ENCODE assay signal across 9 cellular contexts in the genomic region with DNA sequence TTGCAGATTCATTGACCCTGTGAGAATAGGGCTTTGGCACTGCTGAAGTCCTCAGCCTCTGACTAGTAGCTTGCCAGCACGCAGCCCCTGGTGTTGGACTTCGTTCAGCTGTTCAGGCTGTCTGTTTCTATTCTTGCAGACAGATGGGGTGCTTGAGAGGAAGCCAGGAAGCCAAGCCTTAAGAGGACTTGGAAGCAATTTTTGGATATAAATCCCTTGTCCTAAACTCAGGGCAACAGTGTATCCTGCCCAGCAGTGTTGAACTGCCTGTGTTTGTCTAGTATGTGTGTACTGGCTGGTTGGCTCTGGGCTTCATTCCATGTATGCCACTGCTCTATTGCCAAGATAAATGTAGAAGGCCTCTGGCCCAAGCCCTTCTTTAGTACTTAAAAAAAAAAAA.
DNase-seq lines count a peak whose midpoint lies in the region; ATAC-seq and TF ChIP-seq lines count a peak whose summit lies in the region.
"Had no signal": no experiment of that assay in that cellular context is flagged by ENCODE, and none has a peak within 500 bp of the region (broad histone marks: within the 10 kb centered on the region; RNA-seq: fewer than 3 reads in every experiment).

No MANE protein-coding gene starts in this region.

- DNase-seq in GM23338 (ENCODE audit: low spot score) (peak; percentile 22), SK-N-DZ (ENCODE audit: low spot score) (peak; percentile 7), globus pallidus (ENCODE audit: low spot score) (peak; percentile 84), pulmonary artery endothelial cell (ENCODE audit: low read depth, low spot score) (peak; percentile 4), T1000 (lab: John Stamatoyannopoulos, UW) (no peak), NCI-H345 (lab: John Stamatoyannopoulos, UW) (no peak)

- peaks cover 3% of the 10 kb centered on the region for H3K27me3 Mint-ChIP-seq in GM23338 (ENCODE audit: insufficient read depth, low read depth, poor library complexity)
- H3K27me3 Mint-ChIP-seq: central memory CD8-positive, alpha-beta T cell had no signal

- H3K27ac ChIP-seq in GM23338 (ENCODE audit: low read depth) = no peak overlapping the region

- no peak overlapping the region for H3K4me3 ChIP-seq in GM23338

- no peaks in the 10 kb centered on the region for H3K79me2 ChIP-seq in GM23338 (replicated peaks; ENCODE audit: insufficient read depth)

- ATAC-seq in GM23338 (peak; percentile 43; the same call in 2 of the 3 replicates), HG03175 (IDR thresholded peaks at IDR 0.05; ENCODE audit: unreplicated experiment) (no peak), GM18498 (IDR thresholded peaks at IDR 0.05; ENCODE audit: unreplicated experiment) (no peak)

- TF ChIP-seq CTCF in GM23338 (conservative IDR thresholded peaks at IDR 0.05; ENCODE audit: low read depth in 2 of 2) = peak in 1 of 2 experiments; percentile 6; a peak in 1 of 4 replicates

- no peaks in the 10 kb centered on the region for H3K4me1 ChIP-seq in GM23338 (ENCODE audit: insufficient read depth)

- H3K4me3 Mint-ChIP-seq in GM23338 = no peak overlapping the region
- H3K4me3 Mint-ChIP-seq: central memory CD8-positive, alpha-beta T cell had no signal

- no peaks in the 10 kb centered on the region for H3K9me2 ChIP-seq in GM23338 (ENCODE audit: insufficient read depth)

- no peak overlapping the region for H3K4me2 ChIP-seq in GM23338

- no peaks in the 10 kb centered on the region for H3K36me3 Mint-ChIP-seq in GM23338 (ENCODE audit: low read depth)

- no peaks in the 10 kb centered on the region for H3K36me3 ChIP-seq in GM23338 (ENCODE audit: insufficient read depth)

- no peaks in the 10 kb centered on the region for H3K9me3 Mint-ChIP-seq in GM23338
- H3K9me3 Mint-ChIP-seq: central memory CD8-positive, alpha-beta T cell had no signal

- H4K20me1 ChIP-seq in GM23338 (replicated peaks; ENCODE audit: insufficient read depth) = no peaks in the 10 kb centered on the region

- H3K27me3 ChIP-seq in GM23338 (ENCODE audit: insufficient read depth) = no peaks in the 10 kb centered on the region

- H3K4me1 Mint-ChIP-seq in GM23338 = peaks cover 10% of the 10 kb centered on the region

- no peaks in the 10 kb centered on the region for H3F3A ChIP-seq in GM23338 (replicated peaks; ENCODE audit: low read depth)

- no peak overlapping the region for H3K27ac Mint-ChIP-seq in GM23338

- no peak overlapping the region for H2AFZ ChIP-seq in GM23338

TF ChIP-seq in GM23338, 12 proteins besides CTCF, POLR2A, EP300 and RAD21 (continues in another document):
- TF ChIP-seq ZNF331 (CRISPR knock-in tag; IDR thresholded peaks at IDR 0.05; ENCODE audit: low read depth) = no peak
- TF ChIP-seq STAT1 (IDR thresholded peaks at IDR 0.05; ENCODE audit: unreplicated experiment) = no peak
- no peak for TF ChIP-seq EZH2 (IDR thresholded peaks at IDR 0.05; ENCODE audit: low read depth, unreplicated experiment)
- no peak for TF ChIP-seq NANOG (IDR thresholded peaks at IDR 0.05; ENCODE audit: borderline replicate concordance)
- TF ChIP-seq, protein P1, sequence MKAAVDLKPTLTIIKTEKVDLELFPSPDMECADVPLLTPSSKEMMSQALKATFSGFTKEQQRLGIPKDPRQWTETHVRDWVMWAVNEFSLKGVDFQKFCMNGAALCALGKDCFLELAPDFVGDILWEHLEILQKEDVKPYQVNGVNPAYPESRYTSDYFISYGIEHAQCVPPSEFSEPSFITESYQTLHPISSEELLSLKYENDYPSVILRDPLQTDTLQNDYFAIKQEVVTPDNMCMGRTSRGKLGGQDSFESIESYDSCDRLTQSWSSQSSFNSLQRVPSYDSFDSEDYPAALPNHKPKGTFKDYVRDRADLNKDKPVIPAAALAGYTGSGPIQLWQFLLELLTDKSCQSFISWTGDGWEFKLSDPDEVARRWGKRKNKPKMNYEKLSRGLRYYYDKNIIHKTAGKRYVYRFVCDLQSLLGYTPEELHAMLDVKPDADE (IDR thresholded peaks at IDR 0.05) = no peak
- TF ChIP-seq EZH2phosphoT487 (IDR thresholded peaks at IDR 0.05; ENCODE audit: unreplicated experiment) = no peak
- TF ChIP-seq, protein P2, sequence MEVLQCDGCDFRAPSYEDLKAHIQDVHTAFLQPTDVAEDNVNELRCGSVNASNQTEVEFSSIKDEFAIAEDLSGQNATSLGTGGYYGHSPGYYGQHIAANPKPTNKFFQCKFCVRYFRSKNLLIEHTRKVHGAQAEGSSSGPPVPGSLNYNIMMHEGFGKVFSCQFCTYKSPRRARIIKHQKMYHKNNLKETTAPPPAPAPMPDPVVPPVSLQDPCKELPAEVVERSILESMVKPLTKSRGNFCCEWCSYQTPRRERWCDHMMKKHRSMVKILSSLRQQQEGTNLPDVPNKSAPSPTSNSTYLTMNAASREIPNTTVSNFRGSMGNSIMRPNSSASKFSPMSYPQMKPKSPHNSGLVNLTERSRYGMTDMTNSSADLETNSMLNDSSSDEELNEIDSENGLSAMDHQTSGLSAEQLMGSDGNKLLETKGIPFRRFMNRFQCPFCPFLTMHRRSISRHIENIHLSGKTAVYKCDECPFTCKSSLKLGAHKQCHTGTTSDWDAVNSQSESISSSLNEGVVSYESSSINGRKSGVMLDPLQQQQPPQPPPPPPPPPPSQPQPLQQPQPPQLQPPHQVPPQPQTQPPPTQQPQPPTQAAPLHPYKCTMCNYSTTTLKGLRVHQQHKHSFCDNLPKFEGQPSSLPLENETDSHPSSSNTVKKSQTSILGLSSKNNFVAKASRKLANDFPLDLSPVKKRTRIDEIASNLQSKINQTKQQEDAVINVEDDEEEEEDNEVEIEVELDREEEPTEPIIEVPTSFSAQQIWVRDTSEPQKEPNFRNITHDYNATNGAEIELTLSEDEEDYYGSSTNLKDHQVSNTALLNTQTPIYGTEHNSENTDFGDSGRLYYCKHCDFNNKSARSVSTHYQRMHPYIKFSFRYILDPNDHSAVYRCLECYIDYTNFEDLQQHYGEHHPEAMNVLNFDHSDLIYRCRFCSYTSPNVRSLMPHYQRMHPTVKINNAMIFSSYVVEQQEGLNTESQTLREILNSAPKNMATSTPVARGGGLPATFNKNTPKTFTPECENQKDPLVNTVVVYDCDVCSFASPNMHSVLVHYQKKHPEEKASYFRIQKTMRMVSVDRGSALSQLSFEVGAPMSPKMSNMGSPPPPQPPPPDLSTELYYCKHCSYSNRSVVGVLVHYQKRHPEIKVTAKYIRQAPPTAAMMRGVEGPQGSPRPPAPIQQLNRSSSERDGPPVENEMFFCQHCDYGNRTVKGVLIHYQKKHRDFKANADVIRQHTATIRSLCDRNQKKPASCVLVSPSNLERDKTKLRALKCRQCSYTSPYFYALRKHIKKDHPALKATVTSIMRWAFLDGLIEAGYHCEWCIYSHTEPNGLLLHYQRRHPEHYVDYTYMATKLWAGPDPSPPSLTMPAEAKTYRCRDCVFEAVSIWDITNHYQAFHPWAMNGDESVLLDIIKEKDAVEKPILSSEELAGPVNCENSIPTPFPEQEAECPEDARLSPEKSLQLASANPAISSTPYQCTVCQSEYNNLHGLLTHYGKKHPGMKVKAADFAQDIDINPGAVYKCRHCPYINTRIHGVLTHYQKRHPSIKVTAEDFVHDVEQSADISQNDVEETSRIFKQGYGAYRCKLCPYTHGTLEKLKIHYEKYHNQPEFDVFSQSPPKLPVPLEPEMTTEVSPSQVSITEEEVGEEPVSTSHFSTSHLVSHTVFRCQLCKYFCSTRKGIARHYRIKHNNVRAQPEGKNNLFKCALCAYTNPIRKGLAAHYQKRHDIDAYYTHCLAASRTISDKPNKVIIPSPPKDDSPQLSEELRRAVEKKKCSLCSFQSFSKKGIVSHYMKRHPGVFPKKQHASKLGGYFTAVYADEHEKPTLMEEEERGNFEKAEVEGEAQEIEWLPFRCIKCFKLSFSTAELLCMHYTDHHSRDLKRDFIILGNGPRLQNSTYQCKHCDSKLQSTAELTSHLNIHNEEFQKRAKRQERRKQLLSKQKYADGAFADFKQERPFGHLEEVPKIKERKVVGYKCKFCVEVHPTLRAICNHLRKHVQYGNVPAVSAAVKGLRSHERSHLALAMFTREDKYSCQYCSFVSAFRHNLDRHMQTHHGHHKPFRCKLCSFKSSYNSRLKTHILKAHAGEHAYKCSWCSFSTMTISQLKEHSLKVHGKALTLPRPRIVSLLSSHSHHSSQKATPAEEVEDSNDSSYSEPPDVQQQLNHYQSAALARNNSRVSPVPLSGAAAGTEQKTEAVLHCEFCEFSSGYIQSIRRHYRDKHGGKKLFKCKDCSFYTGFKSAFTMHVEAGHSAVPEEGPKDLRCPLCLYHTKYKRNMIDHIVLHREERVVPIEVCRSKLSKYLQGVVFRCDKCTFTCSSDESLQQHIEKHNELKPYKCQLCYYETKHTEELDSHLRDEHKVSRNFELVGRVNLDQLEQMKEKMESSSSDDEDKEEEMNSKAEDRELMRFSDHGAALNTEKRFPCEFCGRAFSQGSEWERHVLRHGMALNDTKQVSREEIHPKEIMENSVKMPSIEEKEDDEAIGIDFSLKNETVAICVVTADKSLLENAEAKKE (CRISPR knock-in tag; IDR thresholded peaks at IDR 0.05) = no peak
- TF ChIP-seq CREB1 (CRISPR knock-in tag; IDR thresholded peaks at IDR 0.05; ENCODE audit: low read depth) = no peak
- TF ChIP-seq POLR2AphosphoS5 (IDR thresholded peaks at IDR 0.05; ENCODE audit: low read depth) = no peak
- TF ChIP-seq, protein P3, sequence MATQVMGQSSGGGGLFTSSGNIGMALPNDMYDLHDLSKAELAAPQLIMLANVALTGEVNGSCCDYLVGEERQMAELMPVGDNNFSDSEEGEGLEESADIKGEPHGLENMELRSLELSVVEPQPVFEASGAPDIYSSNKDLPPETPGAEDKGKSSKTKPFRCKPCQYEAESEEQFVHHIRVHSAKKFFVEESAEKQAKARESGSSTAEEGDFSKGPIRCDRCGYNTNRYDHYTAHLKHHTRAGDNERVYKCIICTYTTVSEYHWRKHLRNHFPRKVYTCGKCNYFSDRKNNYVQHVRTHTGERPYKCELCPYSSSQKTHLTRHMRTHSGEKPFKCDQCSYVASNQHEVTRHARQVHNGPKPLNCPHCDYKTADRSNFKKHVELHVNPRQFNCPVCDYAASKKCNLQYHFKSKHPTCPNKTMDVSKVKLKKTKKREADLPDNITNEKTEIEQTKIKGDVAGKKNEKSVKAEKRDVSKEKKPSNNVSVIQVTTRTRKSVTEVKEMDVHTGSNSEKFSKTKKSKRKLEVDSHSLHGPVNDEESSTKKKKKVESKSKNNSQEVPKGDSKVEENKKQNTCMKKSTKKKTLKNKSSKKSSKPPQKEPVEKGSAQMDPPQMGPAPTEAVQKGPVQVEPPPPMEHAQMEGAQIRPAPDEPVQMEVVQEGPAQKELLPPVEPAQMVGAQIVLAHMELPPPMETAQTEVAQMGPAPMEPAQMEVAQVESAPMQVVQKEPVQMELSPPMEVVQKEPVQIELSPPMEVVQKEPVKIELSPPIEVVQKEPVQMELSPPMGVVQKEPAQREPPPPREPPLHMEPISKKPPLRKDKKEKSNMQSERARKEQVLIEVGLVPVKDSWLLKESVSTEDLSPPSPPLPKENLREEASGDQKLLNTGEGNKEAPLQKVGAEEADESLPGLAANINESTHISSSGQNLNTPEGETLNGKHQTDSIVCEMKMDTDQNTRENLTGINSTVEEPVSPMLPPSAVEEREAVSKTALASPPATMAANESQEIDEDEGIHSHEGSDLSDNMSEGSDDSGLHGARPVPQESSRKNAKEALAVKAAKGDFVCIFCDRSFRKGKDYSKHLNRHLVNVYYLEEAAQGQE (IDR thresholded peaks at IDR 0.05; ENCODE audit: unreplicated experiment) = no peak
- TF ChIP-seq JUNB (IDR thresholded peaks at IDR 0.05; ENCODE audit: unreplicated experiment) = no peak

Comparison
In these comparisons a context has a peak if more than half of its experiments do, and no peak if none do; other contexts are left out.
1. DNase-seq: peak in GM23338 (single experiment), SK-N-DZ (single experiment), globus pallidus (single experiment) and pulmonary artery endothelial cell (single experiment); none in T1000 (single experiment) and NCI-H345 (single experiment).